ENCODE assay signal across 9 cellular contexts in genomic region chr15:71079208-71080044, GRCh38. TPM values are rescaled to one million over a fixed set of nuclear protein-coding genes. Genes with fewer than 3 reads are reported as not detected.
A peak's percentile ranks its signal among the peaks of the same experiment; 100 is the strongest.
DNase-seq lines count a peak whose midpoint lies in the region; ATAC-seq, FAIRE-seq and TF ChIP-seq lines count a peak whose summit lies in the region.
"Had no signal": no experiment of that assay in that cellular context is flagged by ENCODE, and none has a peak within 500 bp of the region (broad histone marks: within the 10 kb centered on the region; RNA-seq: fewer than 3 reads in every experiment).

No MANE protein-coding gene starts in this region.

- H3K36me3 ChIP-seq in right atrium auricular region, result no peaks in the 10 kb centered on the region
- H3K36me3 ChIP-seq in upper lobe of right lung, result no peaks in the 10 kb centered on the region

- no peaks in the 10 kb centered on the region for H3K9me3 Mint-ChIP-seq in MCF 10A (ENCODE audit: unreplicated experiment)

- no peaks in the 10 kb centered on the region for H3K27me3 Mint-ChIP-seq in MCF 10A (ENCODE audit: insufficient read depth, unreplicated experiment)

- CTCF ChIA-PET in MCF 10A (lab: Yijun Ruan, JAX), result no interaction called here

- peaks cover 25% of the 10 kb centered on the region for H3K4me1 Mint-ChIP-seq in MCF 10A (ENCODE audit: insufficient read depth, unreplicated experiment)

- no peaks in the 10 kb centered on the region for H3K27me3 ChIP-seq in right atrium auricular region
- no peaks in the 10 kb centered on the region for H3K27me3 ChIP-seq in upper lobe of right lung

- TF ChIP-seq POLR2A in GM12892 (IDR thresholded peaks at IDR 0.05; ENCODE audit: low read depth, low read length), result no peak

- H3K4me1 ChIP-seq in right atrium auricular region (peaks cover 0 to 35% of the 10 kb centered on the region in 2 donors), upper lobe of right lung (peaks cover 6% of the 10 kb centered on the region)

- no TSS peak for BruUV-seq in MCF 10A (replicated peaks; lab: Mats Ljungman, UMichigan)

- H3K27ac Mint-ChIP-seq in MCF 10A (ENCODE audit: low read depth, unreplicated experiment), result peak overlapping the region; percentile 70

- ATAC-seq in Right ventricle myocardium inferior (peak; percentile 49), upper lobe of right lung (no peak), HG03097 (IDR thresholded peaks at IDR 0.05; ENCODE audit: low FRiP score, unreplicated experiment) (no peak)

- H3K9me3 ChIP-seq in right atrium auricular region (no peaks in the 10 kb centered on the region), upper lobe of right lung (no peaks in the 10 kb centered on the region)

- peaks cover 6% of the 10 kb centered on the region for H3K36me3 Mint-ChIP-seq in MCF 10A (ENCODE audit: insufficient read depth, unreplicated experiment)

- no peak overlapping the region for H3K4me3 ChIP-seq in right atrium auricular region
- H3K4me3 ChIP-seq in upper lobe of right lung, result no peak overlapping the region

- no peak for FAIRE-seq in GM12892 (lab: Jason Lieb, UNC)

- intact Hi-C loops in Right ventricle myocardium inferior (cut with DNase I), result no loop called here
- intact Hi-C loops in MCF 10A (cut with micrococcal nuclease), result no loop called here
- intact Hi-C loops in upper lobe of right lung (cut with DNase I), result no loop called here

- no peak for DNase-seq in Right ventricle myocardium inferior (ENCODE audit: missing footprints)
- no peak for DNase-seq in right atrium auricular region (ENCODE audit: low spot score)
- DNase-seq in MCF 10A (ENCODE audit: unreplicated experiment), result peak; percentile 4
- peak; percentile 25 for DNase-seq in kidney glomerular epithelial cell (lab: John Stamatoyannopoulos, UW)
- DNase-seq in upper lobe of right lung, result no peak
- no peak for DNase-seq in GM12892 (ENCODE audit: insufficient read length)
- no peak for DNase-seq in NCI-H82 (lab: John Stamatoyannopoulos, UW)
- DNase-seq: NCI-H345 had no signal

- POLR2A ChIA-PET in MCF 10A (lab: Yijun Ruan, JAX), result interaction anchor here (0.6 to 0.7 kb wide), 4 partner anchors 13 to 1267 kb away, joined by 3 read pairs; no protein-coding TSS in a partner anchor

- H3K4me3 Mint-ChIP-seq in MCF 10A (ENCODE audit: unreplicated experiment), result no peak overlapping the region

- TF ChIP-seq CTCF in right atrium auricular region (IDR thresholded peaks at IDR 0.05), result no peak
- no peak for TF ChIP-seq CTCF in MCF 10A (IDR thresholded peaks at IDR 0.05; ENCODE audit: unreplicated experiment)
- no peak for TF ChIP-seq CTCF in upper lobe of right lung (IDR thresholded peaks at IDR 0.05)

- no peak overlapping the region for H3K27ac ChIP-seq in right atrium auricular region
- H3K27ac ChIP-seq in upper lobe of right lung, result peak overlapping the region; percentile 30

RNA-seq across cellular contexts. Expression of gene THSD4, which starts 35.8 kb away (rescaled TPM):
- total RNA-seq in Right ventricle myocardium inferior (73.1 TPM), right atrium auricular region (10 to 100 TPM; 41.2 to 85.3 TPM), MCF 10A (2022) (36.3 and 38.2 TPM in 2 replicates), upper lobe of right lung (25.6 TPM)
- polyA plus RNA-seq in GM12892 (2012; ENCODE audit: missing spikeins), result 0.13 TPM

Comparison
In these comparisons a context has a peak if more than half of its experiments do, and no peak if none do; other contexts are left out.
1. DNase-seq: peak in MCF 10A (single experiment) and kidney glomerular epithelial cell (single experiment); none in Right ventricle myocardium inferior (single experiment), right atrium auricular region (single experiment), upper lobe of right lung (single experiment), GM12892 (single experiment) and NCI-H82 (single experiment).